In genomic region chr11:107916671-107917241, GRCh38 we compare ENCODE assay signal across 10 cellular contexts. TPM values are rescaled to one million over a fixed set of nuclear protein-coding genes. Genes with fewer than 3 reads are reported as not detected.
DNase-seq lines count a peak whose midpoint lies in the region; ATAC-seq, FAIRE-seq and TF ChIP-seq lines count a peak whose summit lies in the region.
"Had no signal": no experiment of that assay in that cellular context is flagged by ENCODE, and none has a peak within 500 bp of the region (broad histone marks: within the 10 kb centered on the region; RNA-seq: fewer than 3 reads in every experiment).

No MANE protein-coding gene starts in this region.

- peak; percentile 83 for TF ChIP-seq CTCF in bronchial epithelial cell (IDR thresholded peaks at IDR 0.05; ENCODE audit: insufficient read depth, low read length, severe bottlenecking)
- TF ChIP-seq CTCF in osteocyte (IDR thresholded peaks at IDR 0.05): peak; percentile 54

- no peaks in the 10 kb centered on the region for H3K36me3 ChIP-seq in bronchial epithelial cell (ENCODE audit: control insufficient read depth, insufficient read depth, low read length)
- H3K36me3 ChIP-seq: BLaER1 had no signal

- no peak for ATAC-seq in HG02571 (IDR thresholded peaks at IDR 0.05; ENCODE audit: unreplicated experiment)
- ATAC-seq in GM21381 (IDR thresholded peaks at IDR 0.05; ENCODE audit: unreplicated experiment): no peak

- DNase-seq in NCI-H1105 treated with DMSO at 0.1 percent for 48 hours (lab: John Stamatoyannopoulos, UW): peak; percentile 17
- DNase-seq in NCI-H1105 (lab: John Stamatoyannopoulos, UW): no peak
- DNase-seq in HCEC 1CT: peak; percentile 23
- DNase-seq in RPMI7951 (ENCODE audit: low read depth): peak; percentile 24
- no peak for DNase-seq in bronchial epithelial cell (ENCODE audit: low read depth)
- peak; percentile 80 for DNase-seq in osteocyte (ENCODE audit: extremely low spot score, unreplicated experiment)

- no peak overlapping the region for H3K4me3 Mint-ChIP-seq in osteocyte (ENCODE audit: unreplicated experiment)

- no peaks in the 10 kb centered on the region for H3K27me3 ChIP-seq in bronchial epithelial cell (ENCODE audit: control insufficient read depth, insufficient read depth, low read length)
- H3K27me3 ChIP-seq: BLaER1 had no signal

- no peaks in the 10 kb centered on the region for H3K4me1 Mint-ChIP-seq in osteocyte (ENCODE audit: unreplicated experiment)

- H3K9me3 Mint-ChIP-seq in osteocyte (ENCODE audit: unreplicated experiment): no peaks in the 10 kb centered on the region

- H3K36me3 Mint-ChIP-seq in osteocyte (ENCODE audit: unreplicated experiment): no peaks in the 10 kb centered on the region

- H3K27ac Mint-ChIP-seq in osteocyte (ENCODE audit: unreplicated experiment): no peak overlapping the region

- peaks cover 3% of the 10 kb centered on the region for H3K27me3 Mint-ChIP-seq in osteocyte (ENCODE audit: unreplicated experiment)

- FAIRE-seq in bronchial epithelial cell (lab: Jason Lieb, UNC): peak; percentile 90

- no peak overlapping the region for H3K4me3 ChIP-seq in bronchial epithelial cell (ENCODE audit: low read depth, low read length)
- H3K4me3 ChIP-seq: BLaER1 had no signal

RNA-seq across cellular contexts. Expression of gene RAB39A, which starts 11.5 kb away (rescaled TPM):
- 0.68 and 1.1 TPM in 2 replicates for total RNA-seq in RPMI7951 (2014; rRNA removed; shearing (Covaris generic))
- not detected in 2 replicates for total RNA-seq in bronchial epithelial cell
- total RNA-seq in osteocyte: not detected in 2 replicates
- total RNA-seq: T-helper 2 cell treated with Interferon-gamma antibody and Interleukin-4, amounts not matched to agents 100 ng/mL and 5 ng/mL, for 36 hours had no signal

RNA-seq across cellular contexts. Expression of gene SLC35F2, which starts 58.2 kb away (rescaled TPM):
- total RNA-seq in RPMI7951 (2014; rRNA removed; shearing (Covaris generic)): 36.5 and 43.5 TPM in 2 replicates
- total RNA-seq in bronchial epithelial cell (34.8 and 72.7 TPM in 2 replicates), osteocyte (3.0 and 3.8 TPM in 2 replicates)

Comparison
In these comparisons a context has a peak if more than half of its experiments do, and no peak if none do; other contexts are left out.
1. DNase-seq: peak in NCI-H1105 treated with DMSO at 0.1 percent for 48 hours (single experiment), HCEC 1CT (single experiment), RPMI7951 (single experiment) and osteocyte (single experiment); none in NCI-H1105 (single experiment) and bronchial epithelial cell (single experiment).